ENCODE assay signal across 1 cellular context in the genomic region with DNA sequence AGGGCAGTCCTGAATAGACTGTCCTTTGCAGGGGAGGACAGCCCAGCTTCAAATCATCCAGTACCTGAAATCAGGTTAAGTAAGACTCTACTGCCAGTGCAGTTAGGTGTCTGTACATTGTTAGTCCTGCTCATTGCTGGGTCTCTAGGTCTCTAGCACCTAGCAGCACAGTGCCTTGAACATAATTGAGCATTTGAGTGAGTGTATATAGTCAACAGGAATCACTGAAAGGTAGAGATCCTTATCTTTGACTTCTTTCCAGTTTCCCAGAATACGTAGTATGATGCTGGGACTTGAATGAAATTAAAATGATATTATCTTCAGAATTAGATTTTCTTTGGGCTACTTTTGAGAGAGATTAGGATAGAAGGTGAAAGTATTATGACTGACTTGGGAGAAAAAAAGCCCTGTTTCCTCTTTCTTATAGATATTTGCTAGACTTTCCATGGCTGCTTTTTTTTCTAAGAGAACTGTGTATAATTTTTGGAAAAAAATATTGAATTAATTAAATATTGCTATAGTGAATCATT.
TF ChIP-seq lines count a peak whose summit lies in the region.

No MANE protein-coding gene starts in this region.

TF ChIP-seq in SK-N-SH treated with all-trans-retinoic acid at 6 μM for 48 hours, 23 proteins besides CTCF, POLR2A, EP300 and RAD21 (continued from another document):
- TF ChIP-seq, protein P1, sequence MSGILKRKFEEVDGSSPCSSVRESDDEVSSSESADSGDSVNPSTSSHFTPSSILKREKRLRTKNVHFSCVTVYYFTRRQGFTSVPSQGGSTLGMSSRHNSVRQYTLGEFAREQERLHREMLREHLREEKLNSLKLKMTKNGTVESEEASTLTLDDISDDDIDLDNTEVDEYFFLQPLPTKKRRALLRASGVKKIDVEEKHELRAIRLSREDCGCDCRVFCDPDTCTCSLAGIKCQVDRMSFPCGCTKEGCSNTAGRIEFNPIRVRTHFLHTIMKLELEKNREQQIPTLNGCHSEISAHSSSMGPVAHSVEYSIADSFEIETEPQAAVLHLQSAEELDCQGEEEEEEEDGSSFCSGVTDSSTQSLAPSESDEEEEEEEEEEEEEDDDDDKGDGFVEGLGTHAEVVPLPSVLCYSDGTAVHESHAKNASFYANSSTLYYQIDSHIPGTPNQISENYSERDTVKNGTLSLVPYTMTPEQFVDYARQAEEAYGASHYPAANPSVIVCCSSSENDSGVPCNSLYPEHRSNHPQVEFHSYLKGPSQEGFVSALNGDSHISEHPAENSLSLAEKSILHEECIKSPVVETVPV (CRISPR knock-in tag; IDR thresholded peaks at IDR 0.05): no peak
- TF ChIP-seq ZNF70 (CRISPR knock-in tag; IDR thresholded peaks at IDR 0.05) (peak; percentile 96), SNAI2 (CRISPR knock-in tag; IDR thresholded peaks at IDR 0.05) (no peak), ZFP3 (CRISPR knock-in tag; IDR thresholded peaks at IDR 0.05) (no peak), OSR1 (CRISPR knock-in tag; IDR thresholded peaks at IDR 0.05) (no peak), ZNF565 (CRISPR knock-in tag; conservative IDR thresholded peaks at IDR 0.05; ENCODE audit: low read depth) (no peak), ISL1 (CRISPR knock-in tag; IDR thresholded peaks at IDR 0.05) (peak; percentile 58; the same call in 1 of the 2 replicates), ZC3H10 (CRISPR knock-in tag; IDR thresholded peaks at IDR 0.05) (no peak), TOX (CRISPR knock-in tag; IDR thresholded peaks at IDR 0.05; ENCODE audit: borderline replicate concordance) (no peak), BACH2 (CRISPR knock-in tag; IDR thresholded peaks at IDR 0.05; ENCODE audit: borderline replicate concordance) (no peak), PPARA (CRISPR knock-in tag; IDR thresholded peaks at IDR 0.05; ENCODE audit: borderline replicate concordance) (no peak)
